In the genomic region with DNA sequence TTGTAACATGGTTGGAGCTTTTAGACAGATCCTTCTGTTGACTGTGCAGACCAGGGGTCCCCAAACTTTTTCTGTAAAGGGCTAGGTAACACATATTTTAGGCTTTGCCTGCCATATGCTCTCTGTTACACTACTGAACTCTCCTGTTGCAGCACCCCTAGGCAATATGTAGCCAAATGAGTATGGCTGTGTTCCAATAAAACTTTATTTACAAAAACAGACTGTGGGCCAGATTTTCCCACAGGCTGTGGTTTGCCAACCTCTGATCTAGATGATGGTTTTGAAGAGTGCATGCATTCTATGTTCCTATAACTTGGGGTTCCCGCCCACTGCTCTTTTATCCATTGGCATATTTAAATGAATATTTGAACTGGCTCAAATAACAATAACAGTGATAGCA, we compare ENCODE assay signal across 33 cellular contexts.
"Had no signal": no experiment of that assay in that cellular context is flagged by ENCODE, and none has a peak within 500 bp of the region (broad histone marks: within the 10 kb centered on the region; RNA-seq: fewer than 3 reads in every experiment).

No MANE protein-coding gene starts in this region.

- H3K36me3 ChIP-seq: adrenal gland, ascending aorta, brain microvascular endothelial cell, breast epithelium, cardiac muscle cell had no signal

- H3K4me1 ChIP-seq: adrenal gland, ascending aorta, breast epithelium had no signal

- H3K27ac ChIP-seq: adrenal gland, ascending aorta, body of pancreas, brain microvascular endothelial cell, breast epithelium, cardiac muscle cell had no signal

- H3K27me3 ChIP-seq: adrenal gland, ascending aorta, body of pancreas, brain microvascular endothelial cell, breast epithelium, cardiac muscle cell had no signal

- H3K4me3 ChIP-seq: adrenal gland, ascending aorta, body of pancreas, breast epithelium, cardiac muscle cell had no signal

- ATAC-seq: activated naive CD4-positive, alpha-beta T cell treated with anti-CD3 and anti-CD28 coated beads, Interleukin-2, amount 50 U/mL, for 72 hours; activated naive CD8-positive, alpha-beta T cell treated with anti-CD3 and anti-CD28 coated beads, Interleukin-2, amount 50 U/mL, for 24 hours; activated T-cell treated with anti-CD3 and anti-CD28 coated beads, Interleukin-2, amount 50 U/mL, for 4 hours; activated T-cell treated with anti-CD3 and anti-CD28 coated beads, Interleukin-2, amount 50 U/mL, for 72 hours; activated T-helper 17 cell treated with anti-CD3 and anti-CD28 coated beads, Interleukin-2, amount 50 U/mL, for 72 hours; body of pancreas had no signal

- FAIRE-seq: astrocyte, bronchial epithelial cell had no signal

- H3K9me3 ChIP-seq: adrenal gland, body of pancreas had no signal

- DNase-seq: activated effector memory CD4-positive, alpha-beta T cell treated with anti-CD3 and anti-CD28 coated beads, Interleukin-2, amount 50 U/mL, for 16 hours; activated effector memory CD4-positive, alpha-beta T cell treated with Interleukin-2 at 50 U/mL for 16 hours; activated gamma-delta T cell; activated gamma-delta T cell treated with Interleukin-2 at 50 U/mL for 16 hours; activated naive CD4-positive, alpha-beta T cell; activated naive CD4-positive, alpha-beta T cell treated with anti-CD3 and anti-CD28 coated beads for 36 hours; activated naive CD4-positive, alpha-beta T cell treated with anti-CD3 and anti-CD28 coated beads, Interleukin-2, amount 10 ng/mL, durations not matched to agents 7 days and 5 days; activated naive CD4-positive, alpha-beta T cell treated with anti-CD3 and anti-CD28 coated beads, Interleukin-2, amount 50 U/mL, for 16 hours; activated naive CD4-positive, alpha-beta T cell treated with Interleukin-2 at 50 U/mL for 16 hours; activated naive CD8-positive, alpha-beta T cell treated with anti-CD3 and anti-CD28 coated beads for 36 hours; activated naive CD8-positive, alpha-beta T cell treated with anti-CD3 and anti-CD28 coated beads, Interleukin-2, amount 10 ng/mL, durations not matched to agents 7 days and 5 days; activated naive CD8-positive, alpha-beta T cell treated with anti-CD3 and anti-CD28 coated beads, Interleukin-2, amount 50 U/mL, for 24 hours; activated T-cell treated with anti-CD3 and anti-CD28 coated beads, Interleukin-2, amount 50 U/mL, for 24 hours; activated T-cell treated with anti-CD3 and anti-CD28 coated beads, Interleukin-2, amount 50 U/mL, for 4 hours; activated T-cell treated with anti-CD3 and anti-CD28 coated beads, Interleukin-2, amount 50 U/mL, for 48 hours; activated T-cell treated with anti-CD3 and anti-CD28 coated beads, Interleukin-2, amount 50 U/mL, for 72 hours; adrenal gland; amniotic stem cell; amygdala; anterior cingulate cortex; aorta; body of pancreas; brain microvascular endothelial cell; caudate nucleus; central memory CD4-positive, alpha-beta T cell; cerebellar nuclear complex had no signal
